21 cellular contexts compared by ENCODE assay signal in genomic region chr10:5364916-5365434, GRCh38. TPM values are rescaled to one million over a fixed set of nuclear protein-coding genes. Genes with fewer than 3 reads are reported as not detected.
DNase-seq lines count a peak whose midpoint lies in the region; ATAC-seq and TF ChIP-seq lines count a peak whose summit lies in the region.
"Had no signal": no experiment of that assay in that cellular context is flagged by ENCODE, and none has a peak within 500 bp of the region (broad histone marks: within the 10 kb centered on the region; RNA-seq: fewer than 3 reads in every experiment).

UCN3 (plus strand) TSS chr10:5364966; CDS start chr10:5373721, 8,755 bp downstream.

- H3K36me3 Mint-ChIP-seq in Calu3 (ENCODE audit: insufficient read depth, unreplicated experiment) = no peaks in the 10 kb centered on the region
- no peaks in the 10 kb centered on the region for H3K36me3 Mint-ChIP-seq in brain

- H3K4me2 ChIP-seq in neuronal stem cell (ENCODE audit: insufficient read depth, low read length, poor library complexity, severe bottlenecking) = no peak within 1 kb of the TSS

- DNase-seq in Calu3 (no peak), NCI-H345 (lab: John Stamatoyannopoulos, UW) (peak; percentile 13), neuronal stem cell (ENCODE audit: low spot score) (no peak), DMS79 (lab: John Stamatoyannopoulos, UW) (no peak)
- no peak for DNase-seq in stimulated activated CD4-positive, alpha-beta T cell treated with anti-CD3 and anti-CD28 coated beads, Interleukin-4, amount 100 ng/mL, for 4 hours
- DNase-seq: activated CD4-positive, alpha-beta T cell treated with anti-CD3 and anti-CD28 coated beads, Interleukin-2, amount 10 ng/mL, durations not matched to agents 7 days and 5 days; activated gamma-delta T cell treated with Interleukin-2 at 50 U/mL for 16 hours; amniotic stem cell; CD4-positive, alpha-beta T cell; dermis blood vessel endothelial cell; foreskin keratinocyte; GM23248; Kasumi-1; NCI-H1105; NK-92 treated with Interleukin-12 subunit alpha and Interleukin-12 subunit beta, amount 100 ng/mL, for 24 hours; RPMI8226; substantia nigra had no signal

- no peak within 1 kb of the TSS for H3K14ac ChIP-seq in neuronal stem cell (ENCODE audit: low read length)

- H2BK120ac ChIP-seq in neuronal stem cell (ENCODE audit: low read depth, low read length) = no peak within 1 kb of the TSS

- no peaks in the 10 kb centered on the region for H3K36me3 ChIP-seq in neuronal stem cell (replicated peaks in 1 of 2; ENCODE audit: control insufficient read depth in 2 of 2, insufficient read depth in 2 of 2, low read length in 2 of 2)

- H2BK5ac ChIP-seq in neuronal stem cell (ENCODE audit: low read length) = no peak within 1 kb of the TSS

- H3K27me3 Mint-ChIP-seq in Calu3 (ENCODE audit: unreplicated experiment) (peaks cover 47% of the 10 kb centered on the region), brain (peaks cover 4% of the 10 kb centered on the region)

- H3K9me3 ChIP-seq in neuronal stem cell (replicated peaks in 1 of 2; ENCODE audit: control insufficient read depth in 2 of 2, insufficient read depth in 1 of 2, low read depth in 1 of 2, low read length in 2 of 2) = no peaks in the 10 kb centered on the region

- H3K27ac Mint-ChIP-seq in Calu3 (ENCODE audit: unreplicated experiment) (no peak within 1 kb of the TSS), brain (peak within 1 kb of the TSS in 1 of 5 experiments; percentile 14)
- H3K27ac Mint-ChIP-seq: activated CD4-positive, alpha-beta T cell treated with anti-CD3 and anti-CD28 coated beads, Interleukin-2, amount 10 ng/mL, durations not matched to agents 7 days and 5 days; CD4-positive, alpha-beta T cell had no signal

- no peak within 1 kb of the TSS for H4K91ac ChIP-seq in neuronal stem cell (ENCODE audit: low read depth, low read length, poor library complexity)

- H2BK12ac ChIP-seq in neuronal stem cell (ENCODE audit: low read length) = no peak within 1 kb of the TSS

- no peak within 1 kb of the TSS for H2BK15ac ChIP-seq in neuronal stem cell (ENCODE audit: low read length)

- H3K9me3 Mint-ChIP-seq in Calu3 (ENCODE audit: low read depth, unreplicated experiment) (no peaks in the 10 kb centered on the region), brain (peaks cover 0 to 6% (median 0%) of the 10 kb centered on the region in 5 experiments)
- H3K9me3 Mint-ChIP-seq: activated CD4-positive, alpha-beta T cell treated with anti-CD3 and anti-CD28 coated beads, Interleukin-2, amount 10 ng/mL, durations not matched to agents 7 days and 5 days; CD4-positive, alpha-beta T cell had no signal

- H3K4me1 Mint-ChIP-seq in Calu3 (ENCODE audit: low read depth, unreplicated experiment) = peaks cover 12% of the 10 kb centered on the region
- peaks cover 8% of the 10 kb centered on the region for H3K4me1 Mint-ChIP-seq in brain
- H3K4me1 Mint-ChIP-seq: activated CD4-positive, alpha-beta T cell treated with anti-CD3 and anti-CD28 coated beads, Interleukin-2, amount 10 ng/mL, durations not matched to agents 7 days and 5 days had no signal

- no peak within 1 kb of the TSS for H4K8ac ChIP-seq in neuronal stem cell (ENCODE audit: low read depth, low read length)

- no CpG with 5 or more reads among the region's 22 CpGs for WGBS in neuronal stem cell (ENCODE audit: extremely low coverage in 2 of 2, insufficient read length in 2 of 2, insufficient replicate concordance in 1 of 2), 2 donors

- no peak for ATAC-seq in HG03135 (IDR thresholded peaks at IDR 0.05; ENCODE audit: unreplicated experiment)
- ATAC-seq: foreskin keratinocyte had no signal

- no peaks in the 10 kb centered on the region for H3K27me3 ChIP-seq in neuronal stem cell (ENCODE audit: control insufficient read depth in 3 of 3, insufficient read depth in 3 of 3, low read depth in 1 of 3, low read length in 3 of 3)

- CTCF ChIA-PET in Calu3 (lab: Charles Lee) = no interaction called here

- TF ChIP-seq CTCF in Calu3 (IDR thresholded peaks at IDR 0.05; ENCODE audit: unreplicated experiment) (no peak), brain (conservative IDR thresholded peaks at IDR 0.05) (no peak)

- intact Hi-C loops in Calu3 (cut with micrococcal nuclease; ENCODE audit: unreplicated experiment) = no loop called here

- no peak within 1 kb of the TSS for H3K27ac ChIP-seq in neuronal stem cell (replicated peaks; ENCODE audit: low read length)
- H3K27ac ChIP-seq: foreskin keratinocyte, GM23248 had no signal

- peak within 1 kb of the TSS; percentile 8 for H3K23ac ChIP-seq in neuronal stem cell (ENCODE audit: low read depth, low read length, poor library complexity)

- H3K18ac ChIP-seq in neuronal stem cell (ENCODE audit: low read length) = no peak within 1 kb of the TSS

- no peaks in the 10 kb centered on the region for H3K79me1 ChIP-seq in neuronal stem cell (ENCODE audit: low read depth, low read length)

- no peak within 1 kb of the TSS for H2AK5ac ChIP-seq in neuronal stem cell (ENCODE audit: low read depth, low read length)

- no TSS peak for BruUV-seq in Calu3 (replicated peaks; lab: Mats Ljungman, UMichigan)

- H3K4ac ChIP-seq in neuronal stem cell (ENCODE audit: low read length) = no peak within 1 kb of the TSS

- no peak within 1 kb of the TSS for H3K4me3 ChIP-seq in neuronal stem cell (ENCODE audit: low read length in 2 of 2)
- H3K4me3 ChIP-seq: GM23248 had no signal

- peak within 1 kb of the TSS; percentile 53 for H3K4me3 Mint-ChIP-seq in Calu3 (ENCODE audit: low read depth, unreplicated experiment)
- H3K4me3 Mint-ChIP-seq in brain = no peak within 1 kb of the TSS
- H3K4me3 Mint-ChIP-seq: activated CD4-positive, alpha-beta T cell treated with anti-CD3 and anti-CD28 coated beads, Interleukin-2, amount 10 ng/mL, durations not matched to agents 7 days and 5 days; CD4-positive, alpha-beta T cell had no signal

- H3K9ac ChIP-seq in neuronal stem cell (ENCODE audit: low read depth, low read length, poor library complexity) = no peak within 1 kb of the TSS
- H3K9ac ChIP-seq: GM23248 had no signal

- H2AFZ ChIP-seq in neuronal stem cell (ENCODE audit: low read length) = no peak within 1 kb of the TSS
- H2AFZ ChIP-seq: GM23248 had no signal

- H3K4me1 ChIP-seq in neuronal stem cell (ENCODE audit: control insufficient read depth in 2 of 2, insufficient read depth in 1 of 2, low read depth in 1 of 2, low read length in 2 of 2) = no peaks in the 10 kb centered on the region
- H3K4me1 ChIP-seq: foreskin keratinocyte had no signal

RNA-seq across cellular contexts. Expression of gene UCN3, which starts in this region (rescaled TPM):
- not detected in 2 replicates for total RNA-seq in Calu3 (2022)
- polyA plus RNA-seq in brain (ENCODE audit: insufficient read depth, low read depth, low replicate concordance) = 19.8 TPM
- polyA plus RNA-seq in neuronal stem cell (2013, experiment 1 of 2) = not detected
- not detected for polyA plus RNA-seq in neuronal stem cell (2013, experiment 2 of 2)
- total RNA-seq: activated CD4-positive, alpha-beta T cell treated with anti-CD3 and anti-CD28 coated beads, Interleukin-2, amount 10 ng/mL, durations not matched to agents 7 days and 5 days; cardiac septum; CD4-positive, alpha-beta T cell; dermis blood vessel endothelial cell; foreskin keratinocyte; GM23248 had no signal
- polyA plus RNA-seq: foreskin keratinocyte, GM23248, neural cell had no signal
